21 cellular contexts compared by ENCODE assay signal in the genomic region with DNA sequence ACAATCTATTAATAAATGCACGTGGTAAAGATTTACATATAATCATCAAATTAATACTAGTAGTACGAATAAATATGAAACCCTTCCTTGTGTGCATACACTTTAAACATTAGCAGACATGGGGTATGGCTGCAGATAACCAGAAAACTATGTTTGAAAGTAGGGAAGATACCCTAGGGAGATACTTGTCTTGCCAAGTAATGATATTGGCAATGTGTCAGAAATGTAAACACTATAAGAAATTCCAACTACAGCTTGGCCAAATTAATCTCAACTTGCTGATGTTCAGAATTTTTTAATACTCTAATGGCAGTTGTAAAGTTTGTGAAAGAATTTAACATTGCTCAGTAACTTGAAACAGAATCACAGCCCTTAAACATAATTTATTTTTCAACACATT. TPM values are rescaled to one million over a fixed set of nuclear protein-coding genes. Genes with fewer than 3 reads are reported as not detected.
DNase-seq lines count a peak whose midpoint lies in the region; ATAC-seq and TF ChIP-seq lines count a peak whose summit lies in the region.
"Had no signal": no experiment of that assay in that cellular context is flagged by ENCODE, and none has a peak within 500 bp of the region (broad histone marks: within the 10 kb centered on the region; RNA-seq: fewer than 3 reads in every experiment).

No MANE protein-coding gene starts in this region.

- intact Hi-C loops in A673 (cut with micrococcal nuclease; ENCODE audit: unreplicated experiment) (no loop called here), PC-3 (cut with micrococcal nuclease) (loop anchor here (5.0 kb wide), 1 partner anchor 83 kb away; no protein-coding TSS in a partner anchor), vagina (cut with DNase I) (loop anchor here (5.0 kb wide), 1 partner anchor 818 kb away; no protein-coding TSS in a partner anchor)

- H2AFZ ChIP-seq in PC-3 (ENCODE audit: low read length), result no peak overlapping the region
- H2AFZ ChIP-seq: GM23338 had no signal

- peaks cover 13% of the 10 kb centered on the region for H3K4me1 ChIP-seq in A673 (ENCODE audit: insufficient read depth, low read length, poor library complexity, severe bottlenecking)
- peaks cover 24% of the 10 kb centered on the region for H3K4me1 ChIP-seq in PC-3 (ENCODE audit: insufficient read depth, low read length)
- peaks cover 5% of the 10 kb centered on the region for H3K4me1 ChIP-seq in vagina
- no peaks in the 10 kb centered on the region for H3K4me1 ChIP-seq in upper lobe of left lung
- H3K4me1 ChIP-seq: SJSA1 had no signal

- no peak for TF ChIP-seq EP300 in upper lobe of left lung (IDR thresholded peaks at IDR 0.05)

- 0 out of 2 replicates have a peak, but pooled peaks have one; percentile 35 for ATAC-seq in PC-3
- ATAC-seq in upper lobe of left lung (ENCODE audit: low FRiP score in 2 of 2), result no peak
- ATAC-seq: K562 had no signal

- TF ChIP-seq CTCF in A673 (conservative IDR thresholded peaks at IDR 0.05; ENCODE audit: low read depth, low read length) (no peak), PC-3 (conservative IDR thresholded peaks at IDR 0.05; ENCODE audit: low read depth, low read length) (no peak), choroid plexus epithelial cell (conservative IDR thresholded peaks at IDR 0.05; ENCODE audit: low read depth, low read length) (no peak), fibroblast of the aortic adventitia (IDR thresholded peaks at IDR 0.05; ENCODE audit: insufficient read depth, low read length) (no peak), vagina (IDR thresholded peaks at IDR 0.05) (no peak), upper lobe of left lung (IDR thresholded peaks at IDR 0.05) (no peak)

- H4K20me1 ChIP-seq in PC-3 (ENCODE audit: low read length), result no peaks in the 10 kb centered on the region

- no peak overlapping the region for H3K9ac ChIP-seq in PC-3 (ENCODE audit: low read length)

- WGBS in upper lobe of left lung, 2 donors, result 61 to 62% methylated on average over 2 of the region's 2 CpGs

- BruUV-seq in A673 (replicated peaks; lab: Mats Ljungman, UMichigan), result no TSS peak
- no TSS peak for BruUV-seq in PC-3 (replicated peaks; lab: Mats Ljungman, UMichigan)

- H3K4me2 ChIP-seq in PC-3 (ENCODE audit: low read length), result 0 out of 2 replicates have a peak overlapping the region, but pooled peaks have one; percentile 9
- H3K4me2 ChIP-seq: GM23338 had no signal

- H3K27me3 ChIP-seq in A673 (replicated peaks; ENCODE audit: insufficient read depth, low read depth, low read length, poor library complexity), result no peaks in the 10 kb centered on the region
- no peaks in the 10 kb centered on the region for H3K27me3 ChIP-seq in PC-3 (ENCODE audit: low read length)
- H3K27me3 ChIP-seq in vagina, result no peaks in the 10 kb centered on the region
- no peaks in the 10 kb centered on the region for H3K27me3 ChIP-seq in upper lobe of left lung
- H3K27me3 ChIP-seq: SJSA1 had no signal

- H3K36me3 ChIP-seq in A673 (ENCODE audit: insufficient read depth, low read length, poor library complexity, severe bottlenecking) (no peaks in the 10 kb centered on the region), PC-3 (ENCODE audit: low read depth, low read length) (no peaks in the 10 kb centered on the region), vagina (no peaks in the 10 kb centered on the region), upper lobe of left lung (no peaks in the 10 kb centered on the region)
- H3K36me3 ChIP-seq: SJSA1 had no signal

- DNase-seq in A673 (ENCODE audit: low spot score) (peak; percentile 55), PC-3 (peak; percentile 41), choroid plexus epithelial cell (ENCODE audit: low read depth) (peak; percentile 43), fibroblast of the aortic adventitia (ENCODE audit: low read depth) (peak; percentile 24), vagina (ENCODE audit: extremely low spot score in 2 of 2) (no peak), upper lobe of left lung (no peak), GF-D8 (lab: John Stamatoyannopoulos, UW) (no peak), COLO829 (ENCODE audit: low spot score) (no peak)
- DNase-seq: 8988T, DMS153, DND-41, H9, Kasumi-1, MM.1S, NCI-H2029, NCI-H446, Right ventricle myocardium superior, RPMI8226 had no signal

- CTCF ChIA-PET in A673 (lab: Charles Lee), result no interaction called here
- CTCF ChIA-PET in PC-3 (lab: Charles Lee), result no interaction called here

- no peaks in the 10 kb centered on the region for H3K9me3 ChIP-seq in A673 (ENCODE audit: low read depth, low read length, poor library complexity, severe bottlenecking)
- no peaks in the 10 kb centered on the region for H3K9me3 ChIP-seq in PC-3 (ENCODE audit: low read length)
- no peaks in the 10 kb centered on the region for H3K9me3 ChIP-seq in vagina
- H3K9me3 ChIP-seq in upper lobe of left lung, result no peaks in the 10 kb centered on the region
- H3K9me3 ChIP-seq: SJSA1 had no signal

- no peak overlapping the region for H3K4me3 ChIP-seq in A673 (ENCODE audit: low read depth, low read length, poor library complexity, severe bottlenecking)
- H3K4me3 ChIP-seq in PC-3 (ENCODE audit: low read length), result no peak overlapping the region
- H3K4me3 ChIP-seq in choroid plexus epithelial cell (ENCODE audit: low read depth, low read length), result no peak overlapping the region
- no peak overlapping the region for H3K4me3 ChIP-seq in fibroblast of the aortic adventitia (ENCODE audit: low read depth, low read length)
- H3K4me3 ChIP-seq in vagina, result no peak overlapping the region
- H3K4me3 ChIP-seq in upper lobe of left lung, result no peak overlapping the region
- H3K4me3 ChIP-seq: GM23338, K562, SJSA1 had no signal

- no peaks in the 10 kb centered on the region for H3F3A ChIP-seq in PC-3 (ENCODE audit: low read length, unreplicated experiment)

- no peaks in the 10 kb centered on the region for H3K79me2 ChIP-seq in PC-3 (ENCODE audit: low read length)

- H3K9me2 ChIP-seq in PC-3 (replicated peaks; ENCODE audit: low read length), result no peaks in the 10 kb centered on the region

- no peak for TF ChIP-seq POLR2A in vagina (IDR thresholded peaks at IDR 0.05)
- no peak for TF ChIP-seq POLR2A in upper lobe of left lung (IDR thresholded peaks at IDR 0.05)

- H3K27ac ChIP-seq in A673 (ENCODE audit: low read depth, low read length, poor library complexity, severe bottlenecking) (no peak overlapping the region), PC-3 (ENCODE audit: low read length) (no peak overlapping the region), vagina (no peak overlapping the region), upper lobe of left lung (no peak overlapping the region)
- H3K27ac ChIP-seq: SJSA1 had no signal

- POLR2A ChIA-PET in A673 (lab: Charles Lee; ENCODE audit: low non-redundant PET) (no interaction called here), PC-3 (lab: Charles Lee; ENCODE audit: unreplicated experiment) (no interaction called here)

RNA-seq across cellular contexts. Expression of gene HPGD, which starts 27.4 kb away (rescaled TPM):
- 1.3 and 1.7 TPM in 2 replicates for total RNA-seq in A673 (2021)
- 32.3 and 33.5 TPM in 2 replicates for total RNA-seq in PC-3 (2014; rRNA removed)
- total RNA-seq in fibroblast of the aortic adventitia (ENCODE audit: low replicate concordance), result 2.7 TPM in 1 of 2 replicates, not detected in the other
- 134 TPM for total RNA-seq in vagina
- 100 to 1,000 TPM in 2 of 6 donors, 10 to 100 TPM in 4; 39.8 to 181 (median 72.5) TPM for total RNA-seq in upper lobe of left lung

Comparison
In these comparisons a context has a peak if more than half of its experiments do, and no peak if none do; other contexts are left out.
1. DNase-seq: peak in A673 (single experiment), PC-3 (single experiment), choroid plexus epithelial cell (single experiment) and fibroblast of the aortic adventitia (single experiment); none in vagina (0 of 2), upper lobe of left lung (0 of 2), GF-D8 (single experiment) and COLO829 (single experiment).